In genomic region chr2:169479257-169480078, GRCh38 we compare ENCODE assay signal across 8 cellular contexts. TPM values are rescaled to one million over a fixed set of nuclear protein-coding genes. Genes with fewer than 3 reads are reported as not detected.
DNase-seq lines count a peak whose midpoint lies in the region; ATAC-seq and TF ChIP-seq lines count a peak whose summit lies in the region.

BBS5 (plus strand) TSS chr2:169479494; CDS start chr2:169479554, 60 bp downstream.

- no peaks in the 10 kb centered on the region for H3K36me3 Mint-ChIP-seq in endodermal cell (ENCODE audit: low read depth)

- peak within 1 kb of the TSS; percentile 80 for H3K27ac Mint-ChIP-seq in endodermal cell

- WGBS in endodermal cell (ENCODE audit: insufficient coverage in 1 of 2, insufficient read length in 1 of 2), 2 experiments, result 1 to 2% methylated on average over 27 to 71 of the region's 71 CpGs

- peaks cover 53% of the 10 kb centered on the region for H3K27me3 Mint-ChIP-seq in endodermal cell (ENCODE audit: insufficient read depth)

- peaks cover 8% of the 10 kb centered on the region for H3K4me1 Mint-ChIP-seq in endodermal cell

- peak; percentile 62 for DNase-seq in BJ (ENCODE audit: low read depth)
- DNase-seq in GM19240 (ENCODE audit: insufficient read length, low spot score), result peak; percentile 53
- peak; percentile 78 for DNase-seq in NCI-H82 treated with DMSO at 0.1 percent for 48 hours (lab: John Stamatoyannopoulos, UW; ENCODE audit: unreplicated experiment)
- peak; percentile 43 to 55 (median 51) for DNase-seq in activated CD8-positive, alpha-beta memory T cell treated with anti-CD3 and anti-CD28 coated beads for 48 hours (ENCODE audit: low read depth in 2 of 3, low spot score in 2 of 3)
- peak; percentile 90 for DNase-seq in endodermal cell
- peak; percentile 96 for DNase-seq in mesenteric fat pad (ENCODE audit: low spot score)
- peak; percentile 30 for DNase-seq in stimulated activated CD8-positive, alpha-beta memory T cell treated with anti-CD3 and anti-CD28 coated beads, Interleukin-15, amount 100 ng/mL, for 1 hour (ENCODE audit: low read depth)

- peak; percentile 94 for ATAC-seq in HG03460 (IDR thresholded peaks at IDR 0.05; ENCODE audit: unreplicated experiment)

- H3K36me3 ChIP-seq in BJ (ENCODE audit: control insufficient read depth, insufficient read depth, low read length) (no peaks in the 10 kb centered on the region), endodermal cell (ENCODE audit: control insufficient read depth, insufficient read depth, low read length) (peaks cover under 1% of the 10 kb centered on the region)

- peaks cover 3% of the 10 kb centered on the region for H3K4me1 ChIP-seq in endodermal cell (ENCODE audit: control insufficient read depth, insufficient read depth, low read length)

- TF ChIP-seq CTCF in BJ (IDR thresholded peaks at IDR 0.05; ENCODE audit: insufficient read depth, low read depth, low read length) (peak; percentile 67), endodermal cell (conservative IDR thresholded peaks at IDR 0.05) (peak; percentile 73)

- no peak within 1 kb of the TSS for H3K27ac ChIP-seq in endodermal cell (ENCODE audit: low read depth, low read length)

- CTCF ChIA-PET in BJ (lab: Yijun Ruan, JAX), result interaction anchor here (0.8 to 2.8 kb wide), 9 partner anchors 8 to 455 kb away, joined by 3 to 7 read pairs (median 3); no protein-coding TSS in a partner anchor

- peak within 1 kb of the TSS; percentile 65 for H3K9ac ChIP-seq in endodermal cell (ENCODE audit: extremely low read depth, low read length, poor library complexity, severe bottlenecking)

- no peaks in the 10 kb centered on the region for H3K9me3 Mint-ChIP-seq in endodermal cell

- H3K4me3 Mint-ChIP-seq in endodermal cell, result peak within 1 kb of the TSS; percentile 72

- H3K4me3 ChIP-seq in BJ (ENCODE audit: low read depth, low read length) (peak within 1 kb of the TSS; percentile 72), endodermal cell (ENCODE audit: low read length) (peak within 1 kb of the TSS; percentile 91)

- POLR2A ChIA-PET in BJ (lab: Charles Lee), result interaction anchor here (0.5 to 0.8 kb wide), 2 partner anchors 10 to 16 kb away, joined by 4 to 8 read pairs; no protein-coding TSS in a partner anchor

- no peaks in the 10 kb centered on the region for H3K9me3 ChIP-seq in endodermal cell (ENCODE audit: control insufficient read depth, low read length)

- no peaks in the 10 kb centered on the region for H3K27me3 ChIP-seq in BJ (ENCODE audit: control insufficient read depth, insufficient read depth, low read length)
- H3K27me3 ChIP-seq in endodermal cell (ENCODE audit: control insufficient read depth, insufficient read depth, low read length, poor library complexity, severe bottlenecking), result peaks cover 20% of the 10 kb centered on the region

RNA-seq across cellular contexts. Expression of gene BBS5, which starts in this region (rescaled TPM):
- 1.8 and 2.6 TPM in 2 replicates for polyA plus RNA-seq in BJ (2011; rRNA removed)
- 1.3 and 3.3 TPM in 2 replicates for polyA minus RNA-seq in BJ (2011; rRNA and poly(A)+ RNA removed)
- total RNA-seq in endodermal cell (1 to 10 TPM; 3.2 to 6.5 TPM), mesenteric fat pad (10.3 TPM)
- 6.7 TPM for polyA plus RNA-seq in endodermal cell (2013, experiment 1 of 2)
- polyA plus RNA-seq in endodermal cell (2013, experiment 2 of 2), result 8.1 TPM

Comparison
In these comparisons a context has a peak if more than half of its experiments do, and no peak if none do; other contexts are left out.
1. DNase-seq: peak in every context shown above with its lines; median percentile 96 in mesenteric fat pad; 90 in endodermal cell; 78 in NCI-H82 treated with DMSO at 0.1 percent for 48 hours; 62 in BJ; 53 in GM19240; 51 in activated CD8-positive, alpha-beta memory T cell treated with anti-CD3 and anti-CD28 coated beads for 48 hours; 30 in stimulated activated CD8-positive, alpha-beta memory T cell treated with anti-CD3 and anti-CD28 coated beads, Interleukin-15, amount 100 ng/mL, for 1 hour.